27 cellular contexts compared by ENCODE assay signal in the genomic region with DNA sequence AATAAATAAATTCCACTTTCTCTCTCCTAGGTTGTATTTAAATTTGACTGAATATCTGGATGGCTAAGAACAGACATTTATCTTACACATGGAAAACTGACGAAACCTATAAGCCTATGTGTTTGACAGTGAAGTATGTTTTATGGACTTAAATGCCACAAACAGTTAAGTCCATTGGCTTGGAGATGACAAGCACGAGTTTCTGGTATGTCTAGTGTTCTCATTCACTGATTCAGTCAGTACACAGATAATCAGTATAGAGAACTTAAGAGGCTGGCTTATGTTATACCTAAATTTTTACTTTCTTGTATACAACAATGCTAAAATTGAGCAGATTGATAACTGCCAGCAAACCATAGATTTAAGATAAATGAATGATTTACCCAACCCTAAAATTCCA.
"Had no signal": no experiment of that assay in that cellular context is flagged by ENCODE, and none has a peak within 500 bp of the region (broad histone marks: within the 10 kb centered on the region; RNA-seq: fewer than 3 reads in every experiment).

No MANE protein-coding gene starts in this region.

- H3K9me3 ChIP-seq: Peyer's patch had no signal

- DNase-seq: activated B cell treated with CpG ODN at 0.5 μM for 24 hours; activated CD4-positive, alpha-beta T cell treated with anti-CD3 and anti-CD28 coated beads for 1 hour; activated CD4-positive, alpha-beta T cell treated with anti-CD3 and anti-CD28 coated beads, Interleukin-2, amount 10 ng/mL, durations not matched to agents 24 days and 14 days; activated CD4-positive, alpha-beta T cell treated with anti-CD3 and anti-CD28 coated beads, Interleukin-2, amount 50 U/mL, for 48 hours; activated gamma-delta T cell; activated naive CD4-positive, alpha-beta T cell treated with anti-CD3 and anti-CD28 coated beads for 36 hours; activated naive CD8-positive, alpha-beta T cell treated with anti-CD3 and anti-CD28 coated beads, Interleukin-2, amount 50 U/mL, for 24 hours; activated T-cell treated with anti-CD3 and anti-CD28 coated beads for 4 hours; activated T-cell treated with anti-CD3 and anti-CD28 coated beads, Interleukin-2, amount 50 U/mL, for 48 hours; amniotic stem cell; cerebellar nuclear complex; Karpas-422; MM.1S; NCI-H1105; NCI-H1436; NCI-H187; NCI-H2081; NCI-H446; NCI-H524; Peyer's patch; SHP77 treated with DMSO at 0.1 percent for 48 hours; T-helper 9 cell had no signal

- H3K27me3 ChIP-seq: Peyer's patch had no signal

- ATAC-seq: activated naive CD8-positive, alpha-beta T cell treated with anti-CD3 and anti-CD28 coated beads, Interleukin-2, amount 50 U/mL, for 24 hours; activated T-helper 17 cell treated with anti-CD3 and anti-CD28 coated beads, Interleukin-2, amount 50 U/mL, for 72 hours; K562 had no signal

- H3K4me3 ChIP-seq: K562, Peyer's patch had no signal

- H3K4me1 ChIP-seq: Peyer's patch had no signal

- H3K27ac ChIP-seq: Peyer's patch, RWPE1 had no signal

- FAIRE-seq: astrocyte, K562, TTC549 had no signal
